ENCODE assay signal across 8 cellular contexts in genomic region chr11:65720237-65720934, GRCh38. TPM values are rescaled to one million over a fixed set of nuclear protein-coding genes. Genes with fewer than 3 reads are reported as not detected.
DNase-seq lines count a peak whose midpoint lies in the region; ATAC-seq and TF ChIP-seq lines count a peak whose summit lies in the region.

TSS of gene RNASEH2C (minus strand) at chr11:65720798. CDS start at chr11:65720758, 40 bp downstream.

- TF ChIP-seq CTCF in HEK293 (tag by site-specific recombination; IDR thresholded peaks at IDR 0.05) (no peak), osteocyte (IDR thresholded peaks at IDR 0.05) (no peak), thoracic aorta (IDR thresholded peaks at IDR 0.05) (no peak)

- POLR2A ChIA-PET in HEK293 (lab: Yijun Ruan, JAX) = interaction anchor here (0.6 to 2.5 kb wide), 34 partner anchors 8 to 568 kb away, joined by 3 to 55 read pairs (median 4); partner anchors contain the start of genes AP5B1, CCDC85B, CFL1 and FAM89B

- intact Hi-C loops in head of caudate nucleus (cut with DNase I) = no loop called here

- DNase-seq in GM03348 (ENCODE audit: low spot score) (peak; percentile 93), MV-4-11 (lab: John Stamatoyannopoulos, UW) (peak; percentile 79), SKM-1 treated with dmso at 0.1 percent for 144 hours (lab: John Stamatoyannopoulos, UW; ENCODE audit: unreplicated experiment) (peak; percentile 78), head of caudate nucleus (peak; percentile 80 to 95 (median 90)), osteocyte (ENCODE audit: extremely low spot score, unreplicated experiment) (peak; percentile 91), thoracic aorta (ENCODE audit: low spot score) (peak; percentile 34)

- H3K4me1 Mint-ChIP-seq in activated naive CD8-positive, alpha-beta T cell (ENCODE audit: low read depth) = peaks cover 22% of the 10 kb centered on the region
- peaks cover 26% of the 10 kb centered on the region for H3K4me1 Mint-ChIP-seq in osteocyte (ENCODE audit: unreplicated experiment)

- H3K9me3 ChIP-seq in HEK293 (ENCODE audit: control insufficient read depth, insufficient read depth, low read depth, low read length) (no peaks in the 10 kb centered on the region), thoracic aorta (no peaks in the 10 kb centered on the region)

- no peaks in the 10 kb centered on the region for H3K27me3 ChIP-seq in thoracic aorta (replicated peaks; ENCODE audit: insufficient read depth)

- H3K4me3 ChIP-seq in HEK293 (ENCODE audit: low read depth, low read length) (peak within 1 kb of the TSS; percentile 90), thoracic aorta (peak within 1 kb of the TSS; percentile 89)

- peaks cover 2% of the 10 kb centered on the region for H3K36me3 Mint-ChIP-seq in activated naive CD8-positive, alpha-beta T cell
- H3K36me3 Mint-ChIP-seq in osteocyte (ENCODE audit: unreplicated experiment) = peaks cover 19% of the 10 kb centered on the region

- CTCF ChIA-PET in HEK293 (lab: Yijun Ruan, JAX) = interaction anchor here (0.8 to 2.2 kb wide), 8 partner anchors 8 to 302 kb away, joined by 3 to 17 read pairs (median 6); partner anchors contain the start of genes FIBP and KAT5

- H3K4me1 ChIP-seq in HEK293 (ENCODE audit: control insufficient read depth, insufficient read depth, low read length) (no peaks in the 10 kb centered on the region), thoracic aorta (ENCODE audit: control insufficient read depth in 1 of 2, low read depth in 2 of 2) (peaks cover 15 to 22% of the 10 kb centered on the region in 2 donors)

- H3K36me3 ChIP-seq in HEK293 (ENCODE audit: control insufficient read depth in 2 of 2, insufficient read depth in 1 of 2, low read length in 2 of 2) = peaks cover 0 to 47% of the 10 kb centered on the region in 2 experiments; a peak in 2 of 3 replicates
- peaks cover 39% of the 10 kb centered on the region for H3K36me3 ChIP-seq in thoracic aorta

- no peaks in the 10 kb centered on the region for H3K9me3 Mint-ChIP-seq in activated naive CD8-positive, alpha-beta T cell (ENCODE audit: low read depth)
- H3K9me3 Mint-ChIP-seq in osteocyte (ENCODE audit: unreplicated experiment) = no peaks in the 10 kb centered on the region

- H3K27me3 Mint-ChIP-seq in activated naive CD8-positive, alpha-beta T cell = no peaks in the 10 kb centered on the region
- no peaks in the 10 kb centered on the region for H3K27me3 Mint-ChIP-seq in osteocyte (ENCODE audit: unreplicated experiment)

- peak within 1 kb of the TSS; percentile 76 for H3K27ac ChIP-seq in HEK293 (ENCODE audit: extremely low read depth, low read depth, low read length)
- H3K27ac ChIP-seq in thoracic aorta = peak within 1 kb of the TSS; percentile 55 to 77

- peak; percentile 80 for ATAC-seq in thoracic aorta (ENCODE audit: insufficient number of reproducible peaks, low FRiP score, low read depth)

- H3K27ac Mint-ChIP-seq in activated naive CD8-positive, alpha-beta T cell = peak within 1 kb of the TSS; percentile 93
- H3K27ac Mint-ChIP-seq in osteocyte (ENCODE audit: unreplicated experiment) = peak within 1 kb of the TSS; percentile 91

- H3K4me3 Mint-ChIP-seq in activated naive CD8-positive, alpha-beta T cell = peak within 1 kb of the TSS; percentile 95
- H3K4me3 Mint-ChIP-seq in osteocyte (ENCODE audit: unreplicated experiment) = peak within 1 kb of the TSS; percentile 95

TF ChIP-seq in HEK293, 187 proteins besides CTCF, POLR2A, EP300 and RAD21 (continues in another document):
- TF ChIP-seq ZNF214 (tag by site-specific recombination; IDR thresholded peaks at IDR 0.05; ENCODE audit: borderline replicate concordance) = no peak
- TF ChIP-seq ZNF76 (tag by site-specific recombination; IDR thresholded peaks at IDR 0.05; ENCODE audit: borderline replicate concordance, low read depth) = peak; percentile 97
- peak; percentile 61; the same call in 1 of the 2 replicates for TF ChIP-seq SP3 (tag by site-specific recombination; IDR thresholded peaks at IDR 0.05)
- peak; percentile 95 for TF ChIP-seq ZBTB26 (tag by site-specific recombination; optimal IDR thresholded peaks at IDR 0.05)
- peak; percentile 34 for TF ChIP-seq ZIC2 (tag by site-specific recombination; IDR thresholded peaks at IDR 0.05)
- peak; percentile 96 for TF ChIP-seq ZBTB48 (tag by site-specific recombination; IDR thresholded peaks at IDR 0.05)
- no peak for TF ChIP-seq ZNF19 (tag by site-specific recombination; IDR thresholded peaks at IDR 0.05; ENCODE audit: low read depth)
- no peak for TF ChIP-seq ZNF140 (tag by site-specific recombination; IDR thresholded peaks at IDR 0.05)
- no peak for TF ChIP-seq GFI1B (tag by site-specific recombination; IDR thresholded peaks at IDR 0.05)
- TF ChIP-seq WT1 (tag by site-specific recombination; IDR thresholded peaks at IDR 0.05) = peak; percentile 45; the same call in 1 of the 2 replicates
- no peak for TF ChIP-seq TRIM28 (IDR thresholded peaks at IDR 0.05; ENCODE audit: borderline replicate concordance, low read length)
- TF ChIP-seq HOXD13 (CRISPR knock-in tag; IDR thresholded peaks at IDR 0.05; ENCODE audit: borderline replicate concordance) = no peak
- TF ChIP-seq, protein P1, sequence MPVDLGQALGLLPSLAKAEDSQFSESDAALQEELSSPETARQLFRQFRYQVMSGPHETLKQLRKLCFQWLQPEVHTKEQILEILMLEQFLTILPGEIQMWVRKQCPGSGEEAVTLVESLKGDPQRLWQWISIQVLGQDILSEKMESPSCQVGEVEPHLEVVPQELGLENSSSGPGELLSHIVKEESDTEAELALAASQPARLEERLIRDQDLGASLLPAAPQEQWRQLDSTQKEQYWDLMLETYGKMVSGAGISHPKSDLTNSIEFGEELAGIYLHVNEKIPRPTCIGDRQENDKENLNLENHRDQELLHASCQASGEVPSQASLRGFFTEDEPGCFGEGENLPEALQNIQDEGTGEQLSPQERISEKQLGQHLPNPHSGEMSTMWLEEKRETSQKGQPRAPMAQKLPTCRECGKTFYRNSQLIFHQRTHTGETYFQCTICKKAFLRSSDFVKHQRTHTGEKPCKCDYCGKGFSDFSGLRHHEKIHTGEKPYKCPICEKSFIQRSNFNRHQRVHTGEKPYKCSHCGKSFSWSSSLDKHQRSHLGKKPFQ (tag by site-specific recombination; IDR thresholded peaks at IDR 0.05) = no peak
- peak; percentile 78; the same call in 1 of the 2 replicates for TF ChIP-seq ZNF501 (tag by site-specific recombination; IDR thresholded peaks at IDR 0.05)
- TF ChIP-seq, protein P2, sequence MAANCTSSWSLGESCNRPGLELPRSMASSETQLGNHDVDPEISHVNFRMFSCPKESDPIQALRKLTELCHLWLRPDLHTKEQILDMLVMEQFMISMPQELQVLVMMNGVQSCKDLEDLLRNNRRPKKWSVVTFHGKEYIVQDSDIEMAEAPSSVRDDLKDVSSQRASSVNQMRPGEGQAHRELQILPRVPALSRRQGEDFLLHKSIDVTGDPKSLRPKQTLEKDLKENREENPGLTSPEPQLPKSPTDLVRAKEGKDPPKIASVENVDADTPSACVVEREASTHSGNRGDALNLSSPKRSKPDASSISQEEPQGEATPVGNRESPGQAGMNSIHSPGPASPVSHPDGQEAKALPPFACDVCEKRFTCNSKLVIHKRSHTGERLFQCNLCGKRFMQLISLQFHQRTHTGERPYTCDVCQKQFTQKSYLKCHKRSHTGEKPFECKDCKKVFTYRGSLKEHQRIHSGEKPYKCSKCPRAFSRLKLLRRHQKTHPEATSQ (tag by site-specific recombination; IDR thresholded peaks at IDR 0.05) = peak; percentile 72; the same call in 1 of the 2 replicates
- TF ChIP-seq ZFHX2 (tag by site-specific recombination; conservative IDR thresholded peaks at IDR 0.05) = peak; percentile 86
- no peak for TF ChIP-seq ZSCAN16 (tag by site-specific recombination; IDR thresholded peaks at IDR 0.05)
- TF ChIP-seq ZNF391 (tag by site-specific recombination; IDR thresholded peaks at IDR 0.05; ENCODE audit: borderline replicate concordance, low read depth) = no peak; the same call in 1 of the 2 replicates
- TF ChIP-seq GLIS2 (tag by site-specific recombination; IDR thresholded peaks at IDR 0.05) = peak; percentile 77
- TF ChIP-seq ZNF510 (tag by site-specific recombination; IDR thresholded peaks at IDR 0.05; ENCODE audit: insufficient replicate concordance) = no peak
- no peak for TF ChIP-seq ZNF133 (tag by site-specific recombination; IDR thresholded peaks at IDR 0.05)
- peak; percentile 33; the same call in 1 of the 2 replicates for TF ChIP-seq EGR2 (tag by site-specific recombination; IDR thresholded peaks at IDR 0.05; ENCODE audit: low read depth)
- no peak for TF ChIP-seq ZNF549 (tag by site-specific recombination; IDR thresholded peaks at IDR 0.05)
- peak; percentile 67; the same call in 1 of the 2 replicates for TF ChIP-seq ZNF324 (tag by site-specific recombination; IDR thresholded peaks at IDR 0.05)
- no peak for TF ChIP-seq ZNF341 (tag by site-specific recombination; IDR thresholded peaks at IDR 0.05; ENCODE audit: low read depth)
- peak; percentile 47; the same call in 1 of the 2 replicates for TF ChIP-seq ZNF561 (tag by site-specific recombination; IDR thresholded peaks at IDR 0.05; ENCODE audit: borderline replicate concordance)
- peak; percentile 70; the same call in 1 of the 2 replicates for TF ChIP-seq ZNF223 (tag by site-specific recombination; IDR thresholded peaks at IDR 0.05)
- peak; percentile 45; the same call in 1 of the 2 replicates for TF ChIP-seq ZFP69B (tag by site-specific recombination; IDR thresholded peaks at IDR 0.05)

RNA-seq across cellular contexts. Expression of gene RNASEH2C, which starts in this region (rescaled TPM):
- total RNA-seq in osteocyte (54.2 and 55.6 TPM in 2 replicates), thoracic aorta (100 to 1,000 TPM; 138 to 185 TPM)

Comparison
In these comparisons a context has a peak if more than half of its experiments do, and no peak if none do; other contexts are left out.
1. Peak in every context shown above with its lines: DNase-seq, ATAC-seq, H3K4me3 ChIP-seq and H3K27ac ChIP-seq.
2. DNase-seq: peak in every context shown above with its lines; median percentile 93 in GM03348; 91 in osteocyte; 90 in head of caudate nucleus; 79 in MV-4-11; 78 in SKM-1 treated with dmso at 0.1 percent for 144 hours; 34 in thoracic aorta.